ENCODE assay signal across 8 cellular contexts in genomic region chr15:38455096-38455495, GRCh38. TPM values are rescaled to one million over a fixed set of nuclear protein-coding genes. Genes with fewer than 3 reads are reported as not detected.
DNase-seq lines count a peak whose midpoint lies in the region; ATAC-seq and TF ChIP-seq lines count a peak whose summit lies in the region.

No MANE protein-coding gene starts in this region.

- intact Hi-C loops in heart left ventricle (cut with DNase I) (no loop called here), cardiac septum (cut with DNase I) (loop anchor here (10.0 kb wide), 1 partner anchor 1330 kb away; the partner anchor contains the start of gene FSIP1), left colon (cut with DNase I, micrococcal nuclease) (no loop called here), transverse colon (cut with DNase I; ENCODE audit: low total_unique reads) (no loop called here)
- intact Hi-C loops in activated T-helper 1 cell treated with anti-CD3 and anti-CD28 coated beads, Interleukin-12 subunit alpha, Interleukin-12 subunit beta, Interleukin-2, Interleukin-4 antibody, amounts not matched to agents 30 ng/mL and 10 ng/mL and 1 ng/mL, durations not matched to agents 14 hours and 24 hours and 36 hours (cut with micrococcal nuclease) = loop anchor here (2.0 kb wide), 2 partner anchors 20 to 32 kb away; no protein-coding TSS in a partner anchor

- peak overlapping the region; percentile 96 for H3K4me3 Mint-ChIP-seq in activated T-helper 1 cell treated with anti-CD3 and anti-CD28 coated beads, Interleukin-12 subunit alpha, Interleukin-12 subunit beta, Interleukin-2, Interleukin-4 antibody, amounts not matched to agents 30 ng/mL and 10 ng/mL and 1 ng/mL, durations not matched to agents 14 hours and 24 hours and 36 hours

- H3K36me3 Mint-ChIP-seq in activated T-helper 1 cell treated with anti-CD3 and anti-CD28 coated beads, Interleukin-12 subunit alpha, Interleukin-12 subunit beta, Interleukin-2, Interleukin-4 antibody, amounts not matched to agents 30 ng/mL and 10 ng/mL and 1 ng/mL, durations not matched to agents 14 hours and 24 hours and 36 hours (ENCODE audit: low read depth) = peaks cover 6% of the 10 kb centered on the region

- TF ChIP-seq EP300 in transverse colon (IDR thresholded peaks at IDR 0.05; ENCODE audit: low read depth) = no peak

- TF ChIP-seq POLR2A in heart left ventricle (IDR thresholded peaks at IDR 0.05) = no peak
- no peak for TF ChIP-seq POLR2A in transverse colon (IDR thresholded peaks at IDR 0.05)

- peak overlapping the region; percentile 95 for H3K27ac Mint-ChIP-seq in activated T-helper 1 cell treated with anti-CD3 and anti-CD28 coated beads, Interleukin-12 subunit alpha, Interleukin-12 subunit beta, Interleukin-2, Interleukin-4 antibody, amounts not matched to agents 30 ng/mL and 10 ng/mL and 1 ng/mL, durations not matched to agents 14 hours and 24 hours and 36 hours

- H3K4me1 Mint-ChIP-seq in activated T-helper 1 cell treated with anti-CD3 and anti-CD28 coated beads, Interleukin-12 subunit alpha, Interleukin-12 subunit beta, Interleukin-2, Interleukin-4 antibody, amounts not matched to agents 30 ng/mL and 10 ng/mL and 1 ng/mL, durations not matched to agents 14 hours and 24 hours and 36 hours (ENCODE audit: low read depth) = peaks cover 28% of the 10 kb centered on the region

- H3K9me3 Mint-ChIP-seq in activated T-helper 1 cell treated with anti-CD3 and anti-CD28 coated beads, Interleukin-12 subunit alpha, Interleukin-12 subunit beta, Interleukin-2, Interleukin-4 antibody, amounts not matched to agents 30 ng/mL and 10 ng/mL and 1 ng/mL, durations not matched to agents 14 hours and 24 hours and 36 hours = no peaks in the 10 kb centered on the region

- in situ Hi-C loops in transverse colon (cut with MboI; ENCODE audit: low pct_ligation_motif_present in 1 of 4, low pct_unique_long_range_greater_than_20kb in 1 of 4, low sequenced_read_pairs in 3 of 4) = loop anchor here in 1 of 4 donors (25.0 kb wide), 1 partner anchor 232 kb away; no protein-coding TSS in a partner anchor

- H3K4me3 ChIP-seq in heart left ventricle (peak overlapping the region; percentile 65 to 99 (median 82)), transverse colon (peak overlapping the region; percentile 74 to 92 (median 83))

- H3K27ac ChIP-seq in heart left ventricle (peak overlapping the region in 4 of 12 donors; percentile 92 to 98 (median 94)), transverse colon (peak overlapping the region; percentile 93 to 94 (median 93))

- TF ChIP-seq CTCF in heart left ventricle (IDR thresholded peaks at IDR 0.05) (no peak), transverse colon (IDR thresholded peaks at IDR 0.05) (no peak)

- WGBS in heart left ventricle, 4 donors = 6 to 13% (median 9%) methylated on average over 4 of the region's 4 CpGs
- 0 to 3% methylated on average over 4 of the region's 4 CpGs for WGBS in transverse colon (ENCODE audit: low coverage in 1 of 2), 2 donors

- H3K9me3 ChIP-seq in heart left ventricle = no peaks in the 10 kb centered on the region
- no peaks in the 10 kb centered on the region for H3K9me3 ChIP-seq in transverse colon

- H3K27me3 ChIP-seq in heart left ventricle = no peaks in the 10 kb centered on the region
- no peaks in the 10 kb centered on the region for H3K27me3 ChIP-seq in transverse colon

- DNase-seq in heart left ventricle (no peak), cardiac septum (ENCODE audit: low spot score) (no peak), left colon (no peak), transverse colon (no peak), epidermal melanocyte (ENCODE audit: insufficient read length, low spot score) (no peak)
- DNase-seq in activated T-helper 1 cell treated with anti-CD3 and anti-CD28 coated beads, Interleukin-12 subunit alpha, Interleukin-12 subunit beta, Interleukin-2, Interleukin-4 antibody, amounts not matched to agents 30 ng/mL and 10 ng/mL and 1 ng/mL, durations not matched to agents 14 hours and 24 hours and 36 hours (ENCODE audit: low spot score) = no peak

- H3K27me3 Mint-ChIP-seq in activated T-helper 1 cell treated with anti-CD3 and anti-CD28 coated beads, Interleukin-12 subunit alpha, Interleukin-12 subunit beta, Interleukin-2, Interleukin-4 antibody, amounts not matched to agents 30 ng/mL and 10 ng/mL and 1 ng/mL, durations not matched to agents 14 hours and 24 hours and 36 hours (ENCODE audit: insufficient read depth) = peaks cover 15% of the 10 kb centered on the region

- no peak for ATAC-seq in heart left ventricle
- ATAC-seq in left colon = peak; percentile 17
- no peak for ATAC-seq in GM18861 (IDR thresholded peaks at IDR 0.05; ENCODE audit: unreplicated experiment)
- no peak for ATAC-seq in GM19023 (IDR thresholded peaks at IDR 0.05; ENCODE audit: unreplicated experiment)

- peaks cover 0 to 22% (median 16%) of the 10 kb centered on the region in 12 donors for H3K4me1 ChIP-seq in heart left ventricle
- peaks cover 11 to 16% (median 15%) of the 10 kb centered on the region in 4 donors for H3K4me1 ChIP-seq in transverse colon

- H3K36me3 ChIP-seq in heart left ventricle = no peaks in the 10 kb centered on the region
- H3K36me3 ChIP-seq in transverse colon = no peaks in the 10 kb centered on the region

RNA-seq across cellular contexts. Expression of gene FAM98B, which starts 1.2 kb away (rescaled TPM):
- total RNA-seq in heart left ventricle = 10 to 100 TPM in 7 of 9 donors, 1 to 10 TPM in 2; 7.8 to 29.4 (median 23.3) TPM
- 10 to 100 TPM in 1 of 2 donors, 1 to 10 TPM in 1; 9.6 to 10.5 TPM for polyA plus RNA-seq in heart left ventricle
- total RNA-seq in cardiac septum = 25.6 TPM
- total RNA-seq in activated T-helper 1 cell treated with anti-CD3 and anti-CD28 coated beads, Interleukin-12 subunit alpha, Interleukin-12 subunit beta, Interleukin-2, Interleukin-4 antibody, amounts not matched to agents 30 ng/mL and 10 ng/mL and 1 ng/mL, durations not matched to agents 14 hours and 24 hours and 36 hours = 64.4 and 66.9 TPM in 2 replicates
- total RNA-seq in left colon = 10 to 100 TPM; 17.7 to 19.9 TPM
- 10 to 100 TPM in 1 of 4 donors, 1 to 10 TPM in 3; 5.2 to 12.2 (median 7.6) TPM for total RNA-seq in transverse colon

Comparison
In these comparisons a context has a peak if more than half of its experiments do, and no peak if none do; other contexts are left out.
1. intact Hi-C loops: an anchor here in cardiac septum (10.0 kb wide) and activated T-helper 1 cell treated with anti-CD3 and anti-CD28 coated beads, Interleukin-12 subunit alpha, Interleukin-12 subunit beta, Interleukin-2, Interleukin-4 antibody, amounts not matched to agents 30 ng/mL and 10 ng/mL and 1 ng/mL, durations not matched to agents 14 hours and 24 hours and 36 hours (2.0 kb wide); none called in heart left ventricle, left colon and transverse colon.